ENCODE assay signal across 33 cellular contexts in genomic region chr7:134429481-134429880, GRCh38.
"Had no signal": no experiment of that assay in that cellular context is flagged by ENCODE, and none has a peak within 500 bp of the region (broad histone marks: within the 10 kb centered on the region; RNA-seq: fewer than 3 reads in every experiment).

No MANE protein-coding gene starts in this region.

- H3K27ac ChIP-seq: KMS-11, Peyer's patch, RWPE1, VCaP had no signal

- H3K4me2 ChIP-seq: KMS-11 had no signal

- H3K9ac ChIP-seq: KMS-11 had no signal

- DNase-seq: activated B cell treated with CpG ODN at 0.5 μM for 24 hours; activated CD4-positive, alpha-beta memory T cell treated with anti-CD3 and anti-CD28 coated beads for 36 hours; activated CD4-positive, alpha-beta T cell treated with anti-CD3 and anti-CD28 coated beads for 4 hours; activated CD4-positive, alpha-beta T cell treated with anti-CD3 and anti-CD28 coated beads, Interleukin-2, amount 50 U/mL, for 1 hour; activated CD4-positive, CD25-positive, alpha-beta regulatory T cell treated with anti-CD3 and anti-CD28 coated beads, Interleukin-2, amount 50 U/mL, for 72 hours; activated CD8-positive, alpha-beta memory T cell treated with anti-CD3 and anti-CD28 coated beads, Interleukin-2, amount 50 U/mL, for 4 hours; activated effector memory CD4-positive, alpha-beta T cell treated with Interleukin-2 at 50 U/mL for 16 hours; activated naive CD4-positive, alpha-beta T cell treated with anti-CD3 and anti-CD28 coated beads, Interleukin-2, amount 10 ng/mL, durations not matched to agents 7 days and 5 days; activated naive CD8-positive, alpha-beta T cell treated with anti-CD3 and anti-CD28 coated beads, Interleukin-2, amount 50 U/mL, for 24 hours; activated T-cell treated with anti-CD3 and anti-CD28 coated beads for 4 hours; activated T-cell treated with anti-CD3 and anti-CD28 coated beads, Interleukin-2, amount 50 U/mL, for 4 hours; anterior cingulate cortex; central memory CD4-positive, alpha-beta T cell; NCI-H1105; NCI-H1417 treated with DMSO at 0.1 percent for 48 hours; NCI-H187 treated with DMSO at 0.1 percent for 48 hours; NCI-H2081; NCI-H2171 treated with DMSO at 0.1 percent for 48 hours; NCI-H2227 treated with DMSO at 0.1 percent for 48 hours; NCI-H446 treated with DMSO at 0.1 percent for 48 hours; NCI-H524; NCI-H82; PC-3; Peyer's patch; SIG-M5; SW 1271; T-helper 1 cell; T-helper 2 cell; T-helper 9 cell had no signal

- ATAC-seq: activated naive CD8-positive, alpha-beta T cell treated with anti-CD3 and anti-CD28 coated beads, Interleukin-2, amount 50 U/mL, for 24 hours; activated T-cell treated with anti-CD3 and anti-CD28 coated beads, Interleukin-2, amount 50 U/mL, for 4 hours; PC-3; Right ventricle myocardium inferior had no signal

- H3K36me3 ChIP-seq: Peyer's patch had no signal

- H3K27me3 ChIP-seq: Peyer's patch had no signal

- H3K4me3 ChIP-seq: Peyer's patch had no signal

- H3K9me3 ChIP-seq: Peyer's patch had no signal
